9 cellular contexts compared by ENCODE assay signal in the genomic region with DNA sequence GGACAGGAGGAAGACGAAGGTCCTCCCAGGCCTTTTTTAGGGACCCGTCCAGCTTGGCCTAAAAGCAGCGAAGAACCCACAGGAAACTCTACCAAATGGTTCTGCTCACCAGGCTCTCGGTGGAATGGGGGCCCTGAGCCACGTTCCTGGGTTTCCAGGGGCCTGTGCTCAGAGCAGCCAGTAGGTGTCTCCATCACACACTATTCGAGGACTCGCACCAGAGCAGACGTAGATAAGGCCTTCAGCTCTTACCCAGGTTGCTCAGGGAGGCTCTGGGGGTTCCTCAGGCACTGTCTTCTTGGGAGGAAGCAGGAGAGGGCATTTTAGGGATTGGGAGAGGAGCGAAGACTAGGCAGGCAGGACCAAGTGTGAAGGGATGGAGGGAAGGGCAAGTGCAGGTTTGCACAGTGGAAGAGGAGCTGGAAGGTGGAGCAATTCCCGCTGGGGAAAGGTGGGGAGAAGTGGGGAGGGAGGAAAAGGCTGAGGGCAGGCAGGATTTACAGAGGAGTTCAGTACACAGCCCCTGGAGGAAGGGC.
DNase-seq lines count a peak whose midpoint lies in the region; ATAC-seq and TF ChIP-seq lines count a peak whose summit lies in the region.
"Had no signal": no experiment of that assay in that cellular context is flagged by ENCODE, and none has a peak within 500 bp of the region (broad histone marks: within the 10 kb centered on the region; RNA-seq: fewer than 3 reads in every experiment).

No MANE protein-coding gene starts in this region.

- no peak for TF ChIP-seq POLR2A in esophagus muscularis mucosa (IDR thresholded peaks at IDR 0.05; ENCODE audit: low read depth)

- POLR2A ChIA-PET in naive thymus-derived CD4-positive, alpha-beta T cell (lab: Charles Lee): interaction anchor here (0.6 kb wide), 1 partner anchor 1432 kb away, joined by 3 read pairs; no protein-coding TSS in a partner anchor

- H3K4me1 ChIP-seq in NT2/D1 (ENCODE audit: insufficient read depth, insufficient read length) (peaks cover 7% of the 10 kb centered on the region), esophagus muscularis mucosa (peaks cover 0 to 9% (median 8%) of the 10 kb centered on the region in 4 donors)
- no peaks in the 10 kb centered on the region for H3K4me1 ChIP-seq in naive thymus-derived CD4-positive, alpha-beta T cell (ENCODE audit: control insufficient read depth in 2 of 2, insufficient read depth in 2 of 2, low read length in 2 of 2)

- peak overlapping the region in 1 of 9 donors; percentile 80 for H3K27ac Mint-ChIP-seq in naive thymus-derived CD4-positive, alpha-beta T cell
- no peak overlapping the region for H3K27ac Mint-ChIP-seq in stimulated activated memory B cell treated with anti-CD40 and anti-IgM and Interleukin-4, amounts not matched to agents 10 μg/mL and 1 μg/mL and 100 μg/mL, for 72 hours

- no peak overlapping the region for H3K4me3 Mint-ChIP-seq in naive thymus-derived CD4-positive, alpha-beta T cell
- H3K4me3 Mint-ChIP-seq in stimulated activated memory B cell treated with anti-CD40 and anti-IgM and Interleukin-4, amounts not matched to agents 10 μg/mL and 1 μg/mL and 100 μg/mL, for 72 hours: no peak overlapping the region

- H3K4me3 ChIP-seq in NT2/D1 (ENCODE audit: insufficient read length, low read depth) (no peak overlapping the region), esophagus muscularis mucosa (no peak overlapping the region)
- H3K4me3 ChIP-seq in naive thymus-derived CD4-positive, alpha-beta T cell (ENCODE audit: low read length): no peak overlapping the region

- H3K36me3 ChIP-seq in NT2/D1 (ENCODE audit: insufficient read depth, insufficient read length, low read length): no peaks in the 10 kb centered on the region
- no peaks in the 10 kb centered on the region for H3K36me3 ChIP-seq in esophagus muscularis mucosa
- H3K36me3 ChIP-seq in naive thymus-derived CD4-positive, alpha-beta T cell (ENCODE audit: control insufficient read depth in 2 of 3, insufficient read depth in 3 of 3, low read length in 3 of 3): no peaks in the 10 kb centered on the region
- H3K36me3 ChIP-seq: neutrophil had no signal

- no peak for TF ChIP-seq EP300 in esophagus muscularis mucosa (IDR thresholded peaks at IDR 0.05)

- no peaks in the 10 kb centered on the region for H3K36me3 Mint-ChIP-seq in naive thymus-derived CD4-positive, alpha-beta T cell
- H3K36me3 Mint-ChIP-seq in stimulated activated memory B cell treated with anti-CD40 and anti-IgM and Interleukin-4, amounts not matched to agents 10 μg/mL and 1 μg/mL and 100 μg/mL, for 72 hours: no peaks in the 10 kb centered on the region

- peak; percentile 86 for ATAC-seq in naive thymus-derived CD4-positive, alpha-beta T cell
- ATAC-seq in stimulated activated memory B cell treated with anti-CD40 and anti-IgM and Interleukin-4, amounts not matched to agents 10 μg/mL and 1 μg/mL and 100 μg/mL, for 72 hours: peak; percentile 73

- 44% methylated on average over 3 of the region's 10 CpGs for WGBS in esophagus muscularis mucosa

- H3K27ac ChIP-seq in esophagus muscularis mucosa (replicated peaks in 1 of 4): no peak overlapping the region
- no peak overlapping the region for H3K27ac ChIP-seq in naive thymus-derived CD4-positive, alpha-beta T cell (ENCODE audit: low read depth, low read length)
- H3K27ac ChIP-seq: neutrophil had no signal

- H3K9ac ChIP-seq in NT2/D1 (ENCODE audit: insufficient read length, low read depth): no peak overlapping the region

- peaks cover 0 to 5% (median 5%) of the 10 kb centered on the region in 7 donors for H3K4me1 Mint-ChIP-seq in naive thymus-derived CD4-positive, alpha-beta T cell
- peaks cover 7% of the 10 kb centered on the region for H3K4me1 Mint-ChIP-seq in stimulated activated memory B cell treated with anti-CD40 and anti-IgM and Interleukin-4, amounts not matched to agents 10 μg/mL and 1 μg/mL and 100 μg/mL, for 72 hours

- peaks cover 0 to 18% (median 0%) of the 10 kb centered on the region in 5 donors for H3K27me3 Mint-ChIP-seq in naive thymus-derived CD4-positive, alpha-beta T cell
- H3K27me3 Mint-ChIP-seq in stimulated activated memory B cell treated with anti-CD40 and anti-IgM and Interleukin-4, amounts not matched to agents 10 μg/mL and 1 μg/mL and 100 μg/mL, for 72 hours: peaks cover 12% of the 10 kb centered on the region

- H3K9me3 ChIP-seq in NT2/D1 (ENCODE audit: insufficient read depth, low read length) (no peaks in the 10 kb centered on the region), esophagus muscularis mucosa (no peaks in the 10 kb centered on the region)
- no peaks in the 10 kb centered on the region for H3K9me3 ChIP-seq in naive thymus-derived CD4-positive, alpha-beta T cell (ENCODE audit: control insufficient read depth in 2 of 3, low read length in 3 of 3)
- H3K9me3 ChIP-seq: neutrophil had no signal

- peak; percentile 75 to 84 (median 78) for TF ChIP-seq CTCF in esophagus muscularis mucosa (IDR thresholded peaks at IDR 0.05)

- CTCF ChIA-PET in naive thymus-derived CD4-positive, alpha-beta T cell (lab: Charles Lee): interaction anchor here (0.6 to 3.5 kb wide), 18 partner anchors 8 to 879 kb away, joined by 3 to 38 read pairs (median 4); no protein-coding TSS in a partner anchor

- peaks cover 0 to 3% (median 0%) of the 10 kb centered on the region in 11 donors for H3K9me3 Mint-ChIP-seq in naive thymus-derived CD4-positive, alpha-beta T cell
- no peaks in the 10 kb centered on the region for H3K9me3 Mint-ChIP-seq in stimulated activated memory B cell treated with anti-CD40 and anti-IgM and Interleukin-4, amounts not matched to agents 10 μg/mL and 1 μg/mL and 100 μg/mL, for 72 hours

- H3K27me3 ChIP-seq in NT2/D1 (ENCODE audit: insufficient read depth, insufficient read length) (no peaks in the 10 kb centered on the region), esophagus muscularis mucosa (no peaks in the 10 kb centered on the region)
- no peaks in the 10 kb centered on the region for H3K27me3 ChIP-seq in naive thymus-derived CD4-positive, alpha-beta T cell (ENCODE audit: control insufficient read depth in 2 of 2, insufficient read depth in 2 of 2, low read length in 2 of 2)

- peak; percentile 81 for DNase-seq in DMS 273 (lab: John Stamatoyannopoulos, UW; ENCODE audit: unreplicated experiment)
- DNase-seq in DMS 273 treated with DMSO at 0.1 percent for 48 hours (lab: John Stamatoyannopoulos, UW): no peak
- DNase-seq in HT1080 (ENCODE audit: low read depth): peak; percentile 49
- DNase-seq in NT2/D1 (ENCODE audit: low read depth, low spot score): peak; percentile 63
- peak; percentile 58 for DNase-seq in activated T-cell treated with anti-CD3 and anti-CD28 coated beads for 24 hours (ENCODE audit: low read depth)
- no peak for DNase-seq in esophagus muscularis mucosa (ENCODE audit: extremely low spot score)
- peak; percentile 15 to 70 (median 60) for DNase-seq in naive thymus-derived CD4-positive, alpha-beta T cell

- intact Hi-C loops in esophagus muscularis mucosa (cut with DNase I): loop anchor here (5.0 kb wide), 3 partner anchors 62 to 873 kb away; no protein-coding TSS in a partner anchor
- intact Hi-C loops in naive thymus-derived CD4-positive, alpha-beta T cell (cut with micrococcal nuclease): loop anchor here (1.0 to 5.0 kb wide), 7 partner anchors 62 to 1613 kb away; no protein-coding TSS in a partner anchor

Comparison
In these comparisons a context has a peak if more than half of its experiments do, and no peak if none do; other contexts are left out.
1. DNase-seq: peak in DMS 273 (single experiment), HT1080 (single experiment), NT2/D1 (single experiment), activated T-cell treated with anti-CD3 and anti-CD28 coated beads for 24 hours (single experiment) and naive thymus-derived CD4-positive, alpha-beta T cell (9 of 9); none in DMS 273 treated with DMSO at 0.1 percent for 48 hours (single experiment) and esophagus muscularis mucosa (single experiment).